In the genomic region with DNA sequence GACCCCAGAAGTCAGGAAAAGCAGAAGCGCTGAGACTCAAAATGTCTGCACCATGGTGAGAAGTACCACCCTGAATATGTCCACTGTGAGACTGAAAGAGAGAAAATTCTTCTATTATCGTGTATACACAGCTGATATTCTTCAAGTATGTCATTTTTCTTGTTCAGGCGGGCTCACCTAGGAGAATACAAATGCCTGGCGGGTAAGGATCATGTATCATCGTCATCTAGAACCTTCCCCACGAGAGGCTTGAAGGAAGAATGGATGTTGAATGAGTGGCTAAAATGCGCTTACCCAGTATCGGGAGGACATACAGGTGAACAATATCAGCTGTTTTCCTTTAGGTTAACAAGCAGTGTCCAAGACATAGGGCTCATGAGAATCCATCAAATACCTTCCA, we compare ENCODE assay signal across 28 cellular contexts.
"Had no signal": no experiment of that assay in that cellular context is flagged by ENCODE, and none has a peak within 500 bp of the region (broad histone marks: within the 10 kb centered on the region; RNA-seq: fewer than 3 reads in every experiment).

No MANE protein-coding gene starts in this region.

- H3K27me3 Mint-ChIP-seq: stimulated activated memory B cell treated with anti-CD40 and anti-IgM and Interleukin-4, amounts not matched to agents 10 μg/mL and 1 μg/mL and 100 μg/mL, for 72 hours; stimulated activated naive CD8-positive, alpha-beta T cell treated with anti-CD3 and anti-CD28 coated beads, Interleukin-15, amount 100 ng/mL, for 72 hours; stimulated activated naive CD8-positive, alpha-beta T cell treated with anti-CD3 and anti-CD28 coated beads, Interleukin-15, Interleukin-2, amounts not matched to agents 100 ng/mL and 50 ng/mL, for 24 hours; type B pancreatic cell had no signal

- H3K27ac Mint-ChIP-seq: stimulated activated effector memory CD8-positive, alpha-beta T cell treated with anti-CD3 and anti-CD28 coated beads, Interleukin-12 subunit alpha, Interleukin-12 subunit beta, amount 100 ng/mL, for 72 hours; stimulated activated memory B cell treated with anti-CD40 and anti-IgM and Interleukin-4, amounts not matched to agents 10 μg/mL and 1 μg/mL and 100 μg/mL, for 72 hours; stimulated activated naive B cell treated with anti-CD40 and anti-IgM and Interleukin-4, amounts not matched to agents 10 μg/mL and 1 μg/mL and 100 μg/mL, for 72 hours; stimulated activated naive CD8-positive, alpha-beta T cell treated with anti-CD3 and anti-CD28 coated beads, Interleukin-15, amount 100 ng/mL, for 72 hours; type B pancreatic cell had no signal

- H3K9me3 ChIP-seq: stomach, suprapubic skin, testis, thoracic aorta, thyroid gland, tibial artery, tibial nerve, transverse colon, upper lobe of left lung, upper lobe of right lung, uterus, vagina had no signal

- H3K36me3 ChIP-seq: stomach, suprapubic skin, thoracic aorta, thyroid gland, tibial artery, tibial nerve, transverse colon, upper lobe of left lung, upper lobe of right lung, uterus, vagina had no signal

- H3K9me3 Mint-ChIP-seq: stimulated activated effector memory CD8-positive, alpha-beta T cell treated with anti-CD3 and anti-CD28 coated beads, Interleukin-12 subunit alpha, Interleukin-12 subunit beta, amount 100 ng/mL, for 72 hours; stimulated activated memory B cell treated with anti-CD40 and anti-IgM and Interleukin-4, amounts not matched to agents 10 μg/mL and 1 μg/mL and 100 μg/mL, for 72 hours; stimulated activated naive B cell treated with anti-CD40 and anti-IgM and Interleukin-4, amounts not matched to agents 10 μg/mL and 1 μg/mL and 100 μg/mL, for 72 hours; stimulated activated naive CD8-positive, alpha-beta T cell treated with anti-CD3 and anti-CD28 coated beads, Interleukin-15, amount 100 ng/mL, for 72 hours; stimulated activated naive CD8-positive, alpha-beta T cell treated with anti-CD3 and anti-CD28 coated beads, Interleukin-15, Interleukin-2, amounts not matched to agents 100 ng/mL and 50 ng/mL, for 24 hours had no signal

- H3K36me3 Mint-ChIP-seq: stimulated activated effector memory CD8-positive, alpha-beta T cell treated with anti-CD3 and anti-CD28 coated beads, Interleukin-12 subunit alpha, Interleukin-12 subunit beta, amount 100 ng/mL, for 72 hours; stimulated activated memory B cell treated with anti-CD40 and anti-IgM and Interleukin-4, amounts not matched to agents 10 μg/mL and 1 μg/mL and 100 μg/mL, for 72 hours; stimulated activated naive B cell treated with anti-CD40 and anti-IgM and Interleukin-4, amounts not matched to agents 10 μg/mL and 1 μg/mL and 100 μg/mL, for 72 hours; type B pancreatic cell had no signal

- H3K4me1 Mint-ChIP-seq: stimulated activated effector memory CD8-positive, alpha-beta T cell treated with anti-CD3 and anti-CD28 coated beads, Interleukin-12 subunit alpha, Interleukin-12 subunit beta, amount 100 ng/mL, for 72 hours; stimulated activated memory B cell treated with anti-CD40 and anti-IgM and Interleukin-4, amounts not matched to agents 10 μg/mL and 1 μg/mL and 100 μg/mL, for 72 hours; stimulated activated naive B cell treated with anti-CD40 and anti-IgM and Interleukin-4, amounts not matched to agents 10 μg/mL and 1 μg/mL and 100 μg/mL, for 72 hours; stimulated activated naive CD8-positive, alpha-beta T cell treated with anti-CD3 and anti-CD28 coated beads, Interleukin-15, amount 100 ng/mL, for 72 hours had no signal

- H3K27me3 ChIP-seq: suprapubic skin, testis, thyroid gland, tibial nerve, transverse colon, upper lobe of left lung, upper lobe of right lung, vagina had no signal

- H3K4me3 Mint-ChIP-seq: stimulated activated effector memory CD8-positive, alpha-beta T cell treated with anti-CD3 and anti-CD28 coated beads, Interleukin-12 subunit alpha, Interleukin-12 subunit beta, amount 100 ng/mL, for 72 hours; stimulated activated memory B cell treated with anti-CD40 and anti-IgM and Interleukin-4, amounts not matched to agents 10 μg/mL and 1 μg/mL and 100 μg/mL, for 72 hours; stimulated activated naive B cell treated with anti-CD40 and anti-IgM and Interleukin-4, amounts not matched to agents 10 μg/mL and 1 μg/mL and 100 μg/mL, for 72 hours; stimulated activated naive CD8-positive, alpha-beta T cell treated with anti-CD3 and anti-CD28 coated beads, Interleukin-15, amount 100 ng/mL, for 72 hours; stimulated activated naive CD8-positive, alpha-beta T cell treated with anti-CD3 and anti-CD28 coated beads, Interleukin-15, Interleukin-2, amounts not matched to agents 100 ng/mL and 50 ng/mL, for 24 hours; type B pancreatic cell had no signal

- FAIRE-seq: urothelium cell line had no signal

- H3K4me1 ChIP-seq: stomach, suprapubic skin, testis, thyroid gland, tibial artery, tibial nerve, transverse colon, upper lobe of left lung, upper lobe of right lung, uterus, vagina had no signal

- H3K4me3 ChIP-seq: stomach, suprapubic skin, testis, thoracic aorta, thyroid gland, tibial artery, tibial nerve, transverse colon, upper lobe of left lung, upper lobe of right lung, uterus, vagina had no signal

- DNase-seq: stimulated activated CD4-positive, alpha-beta T cell treated with anti-CD3 and anti-CD28 coated beads, Interleukin-2, amount 100 ng/mL, for 48 hours; stimulated activated CD4-positive, alpha-beta T cell treated with anti-CD3 and anti-CD28 coated beads, Interleukin-4, amount 100 ng/mL, for 1 hour; stimulated activated CD4-positive, alpha-beta T cell treated with anti-CD3 and anti-CD28 coated beads, Interleukin-4, amount 100 ng/mL, for 24 hours; stimulated activated CD4-positive, alpha-beta T cell treated with anti-CD3 and anti-CD28 coated beads, Interleukin-4, amount 100 ng/mL, for 4 hours; stimulated activated CD8-positive, alpha-beta memory T cell treated with anti-CD3 and anti-CD28 coated beads, Interleukin-4, amount 100 ng/mL, for 48 hours; stimulated activated naive B cell treated with anti-CD40 and anti-IgM and Interleukin-4, amounts not matched to agents 10 μg/mL and 1 μg/mL and 100 μg/mL, for 72 hours; stimulated activated naive CD4-positive, alpha-beta T cell; stimulated activated naive CD4-positive, alpha-beta T cell treated with Interleukin-2 at 50 U/mL for 16 hours; stimulated activated naive CD8-positive, alpha-beta T cell treated with anti-CD3 and anti-CD28 coated beads, Interleukin-15, amount 100 ng/mL, for 72 hours; stimulated activated naive CD8-positive, alpha-beta T cell treated with anti-CD3 and anti-CD28 coated beads, Interleukin-15, Interleukin-2, amounts not matched to agents 100 U/mL and 50 U/mL, for 24 hours; stomach; substantia nigra; testis; thyroid gland; tibial artery; transverse colon; upper lobe of left lung; upper lobe of right lung; uterus had no signal

- H3K27ac ChIP-seq: stomach, suprapubic skin, testis, thoracic aorta, thyroid gland, tibial artery, tibial nerve, transverse colon, upper lobe of left lung, upper lobe of right lung, uterus, vagina had no signal
